Comparison of ENCODE assay signal across 1 cellular context in the genomic region with DNA sequence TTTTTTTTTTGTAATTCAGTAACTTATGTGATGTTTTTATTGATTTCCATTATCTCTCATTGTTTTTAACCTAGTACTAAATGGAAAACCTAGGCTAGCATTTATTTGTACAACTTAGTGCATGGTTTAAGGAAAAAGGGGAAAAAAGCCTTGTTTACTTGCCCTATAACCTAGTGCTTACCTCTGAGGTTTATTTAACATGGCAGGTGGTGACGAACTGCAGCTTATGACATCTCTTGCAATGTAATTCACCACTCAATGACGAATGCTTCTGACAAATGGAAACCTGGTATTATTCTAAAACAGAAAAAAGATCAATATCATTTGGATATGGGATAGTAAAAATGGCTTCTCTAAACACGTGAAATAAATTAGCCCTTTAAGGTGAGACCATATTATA.
TF ChIP-seq lines count a peak whose summit lies in the region.

No MANE protein-coding gene starts in this region.

TF ChIP-seq in HepG2, 621 proteins besides CTCF, POLR2A, EP300 and RAD21 (continued from another document):
- TF ChIP-seq ZGPAT (CRISPR knock-in tag; IDR thresholded peaks at IDR 0.05) = 0 out of 2 replicates have a peak, but pooled peaks have one; percentile 17
- TF ChIP-seq CCDC6 (CRISPR knock-in tag; IDR thresholded peaks at IDR 0.05) = peak; percentile 54; the same call in 1 of the 2 replicates
- peak; percentile 93 for TF ChIP-seq PPARG (CRISPR knock-in tag; conservative IDR thresholded peaks at IDR 0.05)
- no peak for TF ChIP-seq FOXP1 (IDR thresholded peaks at IDR 0.05)
- peak; percentile 74 for TF ChIP-seq FOXP1 (CRISPR knock-in tag; IDR thresholded peaks at IDR 0.05)
- no peak for TF ChIP-seq ZNF10 (CRISPR knock-in tag; IDR thresholded peaks at IDR 0.05; ENCODE audit: borderline replicate concordance, low read depth)
- TF ChIP-seq RARA (CRISPR knock-in tag; IDR thresholded peaks at IDR 0.05) = peak; percentile 59; the same call in 1 of the 2 replicates
- 0 out of 2 replicates have a peak, but pooled peaks have one; percentile 68 for TF ChIP-seq ZNF878 (CRISPR knock-in tag; IDR thresholded peaks at IDR 0.05)
- TF ChIP-seq ZNF503 (CRISPR knock-in tag; IDR thresholded peaks at IDR 0.05) = 0 out of 2 replicates have a peak, but pooled peaks have one; percentile 36
- peak; percentile 44; the same call in 1 of the 2 replicates for TF ChIP-seq CREM (IDR thresholded peaks at IDR 0.05)
- no peak for TF ChIP-seq CREM (CRISPR knock-in tag; IDR thresholded peaks at IDR 0.05)
- TF ChIP-seq, protein P1, sequence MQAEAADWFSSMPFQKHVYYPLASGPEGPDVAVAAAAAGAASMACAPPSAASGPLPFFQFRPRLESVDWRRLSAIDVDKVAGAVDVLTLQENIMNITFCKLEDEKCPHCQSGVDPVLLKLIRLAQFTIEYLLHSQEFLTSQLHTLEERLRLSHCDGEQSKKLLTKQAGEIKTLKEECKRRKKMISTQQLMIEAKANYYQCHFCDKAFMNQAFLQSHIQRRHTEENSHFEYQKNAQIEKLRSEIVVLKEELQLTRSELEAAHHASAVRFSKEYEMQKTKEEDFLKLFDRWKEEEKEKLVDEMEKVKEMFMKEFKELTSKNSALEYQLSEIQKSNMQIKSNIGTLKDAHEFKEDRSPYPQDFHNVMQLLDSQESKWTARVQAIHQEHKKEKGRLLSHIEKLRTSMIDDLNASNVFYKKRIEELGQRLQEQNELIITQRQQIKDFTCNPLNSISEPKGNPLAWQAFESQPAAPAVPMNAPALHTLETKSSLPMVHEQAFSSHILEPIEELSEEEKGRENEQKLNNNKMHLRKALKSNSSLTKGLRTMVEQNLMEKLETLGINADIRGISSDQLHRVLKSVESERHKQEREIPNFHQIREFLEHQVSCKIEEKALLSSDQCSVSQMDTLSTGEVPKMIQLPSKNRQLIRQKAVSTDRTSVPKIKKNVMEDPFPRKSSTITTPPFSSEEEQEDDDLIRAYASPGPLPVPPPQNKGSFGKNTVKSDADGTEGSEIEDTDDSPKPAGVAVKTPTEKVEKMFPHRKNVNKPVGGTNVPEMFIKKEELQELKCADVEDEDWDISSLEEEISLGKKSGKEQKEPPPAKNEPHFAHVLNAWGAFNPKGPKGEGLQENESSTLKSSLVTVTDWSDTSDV (CRISPR knock-in tag; IDR thresholded peaks at IDR 0.05) = no peak
- no peak for TF ChIP-seq KIAA2018 (CRISPR knock-in tag; IDR thresholded peaks at IDR 0.05; ENCODE audit: borderline replicate concordance)
- TF ChIP-seq YEATS4 (CRISPR knock-in tag; IDR thresholded peaks at IDR 0.05; ENCODE audit: borderline replicate concordance) = 0 out of 2 replicates have a peak, but pooled peaks have one; percentile 12
- peak; percentile 45; the same call in 1 of the 2 replicates for TF ChIP-seq FOXK1 (CRISPR knock-in tag; IDR thresholded peaks at IDR 0.05; ENCODE audit: borderline replicate concordance, low read depth)
- no peak for TF ChIP-seq POLR2AphosphoS5 (IDR thresholded peaks at IDR 0.05; ENCODE audit: low read depth, low read length)
- TF ChIP-seq POGZ (CRISPR knock-in tag; IDR thresholded peaks at IDR 0.05) = peak; percentile 51; the same call in 1 of the 2 replicates
- peak; percentile 18; the same call in 1 of the 2 replicates for TF ChIP-seq HMG20A (CRISPR knock-in tag; IDR thresholded peaks at IDR 0.05; ENCODE audit: borderline replicate concordance)
- TF ChIP-seq FOXM1 (CRISPR knock-in tag; IDR thresholded peaks at IDR 0.05) = no peak
- TF ChIP-seq, protein P2, sequence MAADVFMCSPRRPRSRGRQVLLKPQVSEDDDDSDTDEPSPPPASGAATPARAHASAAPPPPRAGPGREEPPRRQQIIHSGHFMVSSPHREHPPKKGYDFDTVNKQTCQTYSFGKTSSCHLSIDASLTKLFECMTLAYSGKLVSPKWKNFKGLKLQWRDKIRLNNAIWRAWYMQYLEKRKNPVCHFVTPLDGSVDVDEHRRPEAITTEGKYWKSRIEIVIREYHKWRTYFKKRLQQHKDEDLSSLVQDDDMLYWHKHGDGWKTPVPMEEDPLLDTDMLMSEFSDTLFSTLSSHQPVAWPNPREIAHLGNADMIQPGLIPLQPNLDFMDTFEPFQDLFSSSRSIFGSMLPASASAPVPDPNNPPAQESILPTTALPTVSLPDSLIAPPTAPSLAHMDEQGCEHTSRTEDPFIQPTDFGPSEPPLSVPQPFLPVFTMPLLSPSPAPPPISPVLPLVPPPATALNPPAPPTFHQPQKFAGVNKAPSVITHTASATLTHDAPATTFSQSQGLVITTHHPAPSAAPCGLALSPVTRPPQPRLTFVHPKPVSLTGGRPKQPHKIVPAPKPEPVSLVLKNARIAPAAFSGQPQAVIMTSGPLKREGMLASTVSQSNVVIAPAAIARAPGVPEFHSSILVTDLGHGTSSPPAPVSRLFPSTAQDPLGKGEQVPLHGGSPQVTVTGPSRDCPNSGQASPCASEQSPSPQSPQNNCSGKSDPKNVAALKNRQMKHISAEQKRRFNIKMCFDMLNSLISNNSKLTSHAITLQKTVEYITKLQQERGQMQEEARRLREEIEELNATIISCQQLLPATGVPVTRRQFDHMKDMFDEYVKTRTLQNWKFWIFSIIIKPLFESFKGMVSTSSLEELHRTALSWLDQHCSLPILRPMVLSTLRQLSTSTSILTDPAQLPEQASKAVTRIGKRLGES (CRISPR knock-in tag; IDR thresholded peaks at IDR 0.05; ENCODE audit: borderline replicate concordance) = no peak
